ENCODE assay signal across 8 cellular contexts in genomic region chr1:52055066-52055853, GRCh38. TPM values are rescaled to one million over a fixed set of nuclear protein-coding genes. Genes with fewer than 3 reads are reported as not detected.
DNase-seq lines count a peak whose midpoint lies in the region; ATAC-seq and TF ChIP-seq lines count a peak whose summit lies in the region.

Gene TXNDC12, minus strand, starts transcription at chr1:52055191. Its CDS starts 95 bp downstream, at chr1:52055096.

- CTCF ChIA-PET in Panc1 (lab: Charles Lee), result interaction anchor here (0.6 kb wide), 2 partner anchors 25 to 62 kb away, joined by 3 to 4 read pairs; no protein-coding TSS in a partner anchor

- H3K4me1 Mint-ChIP-seq in activated T-cell treated with anti-CD3 and anti-CD28 coated beads, Interleukin-2, amount 50 U/mL, for 4 hours (ENCODE audit: low read depth), result peaks cover 51% of the 10 kb centered on the region

- POLR2A ChIA-PET in Panc1 (lab: Charles Lee), result interaction anchor here (0.6 to 1.2 kb wide), 2 partner anchors 10 to 26 kb away, joined by 4 read pairs; no protein-coding TSS in a partner anchor

- peak within 1 kb of the TSS; percentile 100 for H3K27ac ChIP-seq in Panc1 (ENCODE audit: low read length)
- peak within 1 kb of the TSS; percentile 84 to 94 for H3K27ac ChIP-seq in esophagus (ENCODE audit: low read depth in 2 of 2, low read length in 1 of 2)
- H3K27ac ChIP-seq in mucosa of rectum (ENCODE audit: low read depth in 2 of 2, low read length in 2 of 2), result peak within 1 kb of the TSS; percentile 92 to 93

- H3K4me3 ChIP-seq in Panc1 (ENCODE audit: low read depth in 2 of 2, low read length in 2 of 2) (peak within 1 kb of the TSS; percentile 100), esophagus (ENCODE audit: low read depth in 1 of 2, low read length in 2 of 2) (peak within 1 kb of the TSS; percentile 86 to 99), mucosa of rectum (ENCODE audit: low read length in 2 of 2) (peak within 1 kb of the TSS; percentile 92 to 98)

- H3K36me3 ChIP-seq in Panc1 (ENCODE audit: control insufficient read depth, insufficient read depth, low read length) (peaks cover 32% of the 10 kb centered on the region), esophagus (ENCODE audit: control insufficient read depth in 2 of 2, insufficient read depth in 2 of 2, low read length in 1 of 2) (peaks cover 0 to 5% of the 10 kb centered on the region in 2 donors), mucosa of rectum (ENCODE audit: control insufficient read depth in 2 of 2, insufficient read depth in 2 of 2, low read length in 2 of 2) (peaks cover 12 to 13% of the 10 kb centered on the region in 2 donors)

- peak within 1 kb of the TSS; percentile 79 to 97 for H3K9ac ChIP-seq in mucosa of rectum (ENCODE audit: low read depth in 1 of 2, low read length in 2 of 2)

- 0 to 1% methylated on average over 45 of the region's 45 CpGs for WGBS in esophagus, 2 donors

- peaks cover 23% of the 10 kb centered on the region for H3K36me3 Mint-ChIP-seq in activated T-cell treated with anti-CD3 and anti-CD28 coated beads, Interleukin-2, amount 50 U/mL, for 4 hours (ENCODE audit: insufficient read depth)

- no TSS peak for BruUV-seq in Panc1 (replicated peaks; lab: Mats Ljungman, UMichigan)

- peak; percentile 96 for DNase-seq in DMS 273 (lab: John Stamatoyannopoulos, UW; ENCODE audit: unreplicated experiment)
- peak; percentile 49 for DNase-seq in KG1 (lab: John Stamatoyannopoulos, UW)
- peak; percentile 90 for DNase-seq in Panc1 (ENCODE audit: low read depth, low spot score)
- DNase-seq in activated T-cell treated with anti-CD3 and anti-CD28 coated beads, Interleukin-2, amount 50 U/mL, for 4 hours, result peak; percentile 50
- DNase-seq in stimulated activated CD8-positive, alpha-beta memory T cell treated with anti-CD3 and anti-CD28 coated beads, Interleukin-7, amount 100 ng/mL, for 4 hours (ENCODE audit: low read depth in 2 of 2), result peak; percentile 24 to 42

- H3K9me3 ChIP-seq in Panc1 (ENCODE audit: control insufficient read depth, insufficient read depth, low read depth, low read length) (no peaks in the 10 kb centered on the region), esophagus (ENCODE audit: control insufficient read depth in 2 of 2, insufficient read depth in 1 of 2, low read depth in 1 of 2, low read length in 1 of 2) (no peaks in the 10 kb centered on the region), mucosa of rectum (ENCODE audit: control insufficient read depth in 2 of 2, low read length in 2 of 2) (no peaks in the 10 kb centered on the region)

- intact Hi-C loops in Panc1 (cut with micrococcal nuclease; ENCODE audit: unreplicated experiment), result no loop called here

- no peaks in the 10 kb centered on the region for H3K9me3 Mint-ChIP-seq in activated T-cell treated with anti-CD3 and anti-CD28 coated beads, Interleukin-2, amount 50 U/mL, for 4 hours

- ATAC-seq in GM21576 (IDR thresholded peaks at IDR 0.05; ENCODE audit: unreplicated experiment) (peak; percentile 46), Panc1 (peak; percentile 86)
- ATAC-seq in activated T-cell treated with anti-CD3 and anti-CD28 coated beads, Interleukin-2, amount 50 U/mL, for 4 hours, result peak; percentile 29 to 38

- H3K4me3 Mint-ChIP-seq in activated T-cell treated with anti-CD3 and anti-CD28 coated beads, Interleukin-2, amount 50 U/mL, for 4 hours, result peak within 1 kb of the TSS; percentile 97

- no peaks in the 10 kb centered on the region for H3K27me3 ChIP-seq in Panc1 (ENCODE audit: control insufficient read depth, insufficient read depth, low read length)
- no peaks in the 10 kb centered on the region for H3K27me3 ChIP-seq in esophagus (ENCODE audit: control insufficient read depth in 1 of 2, insufficient read depth in 2 of 2, low read length in 2 of 2)
- no peaks in the 10 kb centered on the region for H3K27me3 ChIP-seq in mucosa of rectum (ENCODE audit: control insufficient read depth in 2 of 2, insufficient read depth in 2 of 2, low read length in 2 of 2)

- in situ Hi-C loops in Panc1 (cut with HindIII; ENCODE audit: low pct_unique_long_range_greater_than_20kb, low sequenced_read_pairs), result no loop called here

- no peak for TF ChIP-seq CTCF in Panc1 (IDR thresholded peaks at IDR 0.05)

- peaks cover 25% of the 10 kb centered on the region for H3K4me1 ChIP-seq in Panc1 (ENCODE audit: control insufficient read depth, insufficient read depth, low read length)
- peaks cover 0 to 3% of the 10 kb centered on the region in 2 donors for H3K4me1 ChIP-seq in esophagus (ENCODE audit: control insufficient read depth in 2 of 2, insufficient read depth in 2 of 2, low read length in 1 of 2)
- H3K4me1 ChIP-seq in mucosa of rectum (ENCODE audit: control insufficient read depth in 2 of 2, insufficient read depth in 2 of 2, low read length in 2 of 2), result peaks cover 16 to 26% of the 10 kb centered on the region in 2 donors

- H3K27me3 Mint-ChIP-seq in activated T-cell treated with anti-CD3 and anti-CD28 coated beads, Interleukin-2, amount 50 U/mL, for 4 hours (ENCODE audit: low read depth), result no peaks in the 10 kb centered on the region

RNA-seq across cellular contexts. Expression of gene TXNDC12, which starts in this region (rescaled TPM):
- 77.5 TPM for total RNA-seq in Panc1 (2021; ENCODE audit: unreplicated experiment)
- polyA plus RNA-seq in Panc1 (2012; ENCODE audit: insufficient read length), result 100.0 TPM
- total RNA-seq in activated T-cell treated with anti-CD3 and anti-CD28 coated beads, Interleukin-2, amount 50 U/mL, for 4 hours, result 10 to 100 TPM; 27.2 to 34.8 (median 32.1) TPM
- polyA plus RNA-seq in esophagus, result 10 to 100 TPM in 1 of 2 donors, 1 to 10 TPM in 1; 7.1 to 14.9 TPM

Comparison
In these comparisons a context has a peak if more than half of its experiments do, and no peak if none do; other contexts are left out.
1. Peak in every context shown above with its lines: DNase-seq, ATAC-seq, H3K4me3 ChIP-seq and H3K27ac ChIP-seq.
2. DNase-seq: peak in every context shown above with its lines; median percentile 96 in DMS 273; 90 in Panc1; 50 in activated T-cell treated with anti-CD3 and anti-CD28 coated beads, Interleukin-2, amount 50 U/mL, for 4 hours; 49 in KG1; 33 in stimulated activated CD8-positive, alpha-beta memory T cell treated with anti-CD3 and anti-CD28 coated beads, Interleukin-7, amount 100 ng/mL, for 4 hours.
3. ATAC-seq: peak in every context shown above with its lines; median percentile 86 in Panc1; 46 in GM21576; 34 in activated T-cell treated with anti-CD3 and anti-CD28 coated beads, Interleukin-2, amount 50 U/mL, for 4 hours.